ENCODE assay signal across 8 cellular contexts in genomic region chr10:119029613-119030420, GRCh38. TPM values are rescaled to one million over a fixed set of nuclear protein-coding genes. Genes with fewer than 3 reads are reported as not detected.
DNase-seq lines count a peak whose midpoint lies in the region; ATAC-seq and TF ChIP-seq lines count a peak whose summit lies in the region.

A gene with protein sequence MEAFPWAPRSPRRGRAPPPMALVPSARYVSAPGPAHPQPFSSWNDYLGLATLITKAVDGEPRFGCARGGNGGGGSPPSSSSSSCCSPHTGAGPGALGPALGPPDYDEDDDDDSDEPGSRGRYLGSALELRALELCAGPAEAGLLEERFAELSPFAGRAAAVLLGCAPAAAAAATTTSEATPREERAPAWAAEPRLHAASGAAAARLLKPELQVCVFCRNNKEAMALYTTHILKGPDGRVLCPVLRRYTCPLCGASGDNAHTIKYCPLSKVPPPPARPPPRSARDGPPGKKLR (plus strand): TSS chr10:119029714. CDS start chr10:119029802, 88 bp downstream.

- H3K4me3 ChIP-seq in HUES48 (ENCODE audit: low read depth, low read length) = peak within 1 kb of the TSS; percentile 63
- H3K4me3 ChIP-seq in gastroesophageal sphincter = peak within 1 kb of the TSS; percentile 79 to 83
- peak within 1 kb of the TSS; percentile 68 for H3K4me3 ChIP-seq in trophoblast cell (ENCODE audit: low read depth, low read length)

- peak within 1 kb of the TSS; percentile 43 for H3K27ac Mint-ChIP-seq in Calu3 (ENCODE audit: unreplicated experiment)

- H2BK120ac ChIP-seq in trophoblast cell (ENCODE audit: insufficient read depth, low read length, poor library complexity) = no peak within 1 kb of the TSS

- H3K27ac ChIP-seq in HUES48 (ENCODE audit: low read depth, low read length) (peak within 1 kb of the TSS; percentile 67), gastroesophageal sphincter (peak within 1 kb of the TSS; percentile 63 to 89 (median 86)), trophoblast cell (ENCODE audit: low read depth, low read length) (peak within 1 kb of the TSS; percentile 4)

- H3K36me3 Mint-ChIP-seq in Calu3 (ENCODE audit: insufficient read depth, unreplicated experiment) = peaks cover 44% of the 10 kb centered on the region

- H2AK5ac ChIP-seq in trophoblast cell (ENCODE audit: low read length) = no peak within 1 kb of the TSS

- H2BK5ac ChIP-seq in trophoblast cell (ENCODE audit: low read depth, low read length, poor library complexity) = no peak within 1 kb of the TSS

- intact Hi-C loops in Calu3 (cut with micrococcal nuclease; ENCODE audit: unreplicated experiment) = loop anchor here (5.0 to 10.0 kb wide), 3 partner anchors 115 to 463 kb away; no protein-coding TSS in a partner anchor

- no peaks in the 10 kb centered on the region for H3K79me1 ChIP-seq in trophoblast cell (ENCODE audit: low read length)

- no peak within 1 kb of the TSS for H3K4ac ChIP-seq in trophoblast cell (ENCODE audit: low read depth, low read length)

- DNase-seq in Calu3 = peak; percentile 36
- DNase-seq in activated CD8-positive, alpha-beta memory T cell treated with anti-CD3 and anti-CD28 coated beads, Interleukin-2, amount 50 U/mL, for 4 hours = peak; percentile 22
- no peak for DNase-seq in trophoblast cell
- DNase-seq in kidney glomerular epithelial cell (lab: John Stamatoyannopoulos, UW) = no peak
- DNase-seq in GM03348 (ENCODE audit: low spot score) = no peak

- no peak within 1 kb of the TSS for H2AFZ ChIP-seq in trophoblast cell (ENCODE audit: insufficient read depth, low read length, poor library complexity)

- no peak within 1 kb of the TSS for H3K23ac ChIP-seq in trophoblast cell (ENCODE audit: low read length)

- peak in 1 of 2 donors; percentile 49 for TF ChIP-seq POLR2A in gastroesophageal sphincter (IDR thresholded peaks at IDR 0.05)

- peak within 1 kb of the TSS; percentile 52 for H3K4me3 Mint-ChIP-seq in Calu3 (ENCODE audit: low read depth, unreplicated experiment)

- peak within 1 kb of the TSS; percentile 20 for H3K14ac ChIP-seq in trophoblast cell (ENCODE audit: low read length)

- H2BK12ac ChIP-seq in trophoblast cell (ENCODE audit: low read length) = no peak within 1 kb of the TSS

- H4K91ac ChIP-seq in trophoblast cell (ENCODE audit: low read depth, low read length) = no peak within 1 kb of the TSS

- TF ChIP-seq CTCF in Calu3 (IDR thresholded peaks at IDR 0.05; ENCODE audit: unreplicated experiment) (no peak), gastroesophageal sphincter (IDR thresholded peaks at IDR 0.05) (no peak)

- H3K9ac ChIP-seq in HUES48 (ENCODE audit: low read depth, low read length) = peak within 1 kb of the TSS; percentile 41; the same call in 1 of the 2 replicates
- H3K9ac ChIP-seq in trophoblast cell (ENCODE audit: low read length) = no peak within 1 kb of the TSS

- peak within 1 kb of the TSS; percentile 2 for H4K12ac ChIP-seq in trophoblast cell (ENCODE audit: low read depth, low read length)

- H3K27me3 Mint-ChIP-seq in Calu3 (ENCODE audit: unreplicated experiment) = no peaks in the 10 kb centered on the region

- WGBS in gastroesophageal sphincter (ENCODE audit: low coverage in 1 of 2), 2 donors = no CpG with 5 or more reads among the region's 136 CpGs
- WGBS in trophoblast cell (ENCODE audit: extremely low coverage, insufficient coverage, insufficient read length) = no CpG with 5 or more reads among the region's 136 CpGs

- no peak for TF ChIP-seq EP300 in gastroesophageal sphincter (IDR thresholded peaks at IDR 0.05)

- H3K4me1 ChIP-seq in HUES48 (ENCODE audit: control insufficient read depth, insufficient read depth, low read length) (peaks cover 7% of the 10 kb centered on the region), gastroesophageal sphincter (peaks cover 0 to 62% (median 29%) of the 10 kb centered on the region in 3 donors), trophoblast cell (ENCODE audit: control insufficient read depth in 1 of 2, insufficient read depth in 2 of 2, low read length in 2 of 2) (peaks cover 13 to 15% of the 10 kb centered on the region in 2 experiments)

- no TSS peak for BruUV-seq in Calu3 (replicated peaks; lab: Mats Ljungman, UMichigan)

- H3K36me3 ChIP-seq in HUES48 (ENCODE audit: control insufficient read depth, insufficient read depth, low read length) (peaks cover 26% of the 10 kb centered on the region), gastroesophageal sphincter (peaks cover 0 to 21% of the 10 kb centered on the region in 2 donors), trophoblast cell (ENCODE audit: control insufficient read depth in 1 of 2, insufficient read depth in 2 of 2, low read length in 2 of 2) (peaks cover 6 to 11% of the 10 kb centered on the region in 2 experiments)

- H3K4me1 Mint-ChIP-seq in Calu3 (ENCODE audit: low read depth, unreplicated experiment) = peaks cover 40% of the 10 kb centered on the region

- no peak within 1 kb of the TSS for H4K8ac ChIP-seq in trophoblast cell (ENCODE audit: low read depth, low read length)

- H3K18ac ChIP-seq in trophoblast cell (ENCODE audit: low read length) = peak within 1 kb of the TSS; percentile 35

- peaks cover 2% of the 10 kb centered on the region for H3K79me2 ChIP-seq in trophoblast cell (ENCODE audit: control insufficient read depth, insufficient read depth, low read length, poor library complexity)

- H3K9me3 Mint-ChIP-seq in Calu3 (ENCODE audit: low read depth, unreplicated experiment) = no peaks in the 10 kb centered on the region

- ATAC-seq in GM21423 (IDR thresholded peaks at IDR 0.05; ENCODE audit: unreplicated experiment) = peak; percentile 14
- no peak for ATAC-seq in gastroesophageal sphincter

- H3K27me3 ChIP-seq in HUES48 (ENCODE audit: control insufficient read depth, insufficient read depth, low read length) (no peaks in the 10 kb centered on the region), gastroesophageal sphincter (no peaks in the 10 kb centered on the region), trophoblast cell (ENCODE audit: insufficient read depth, low read length) (no peaks in the 10 kb centered on the region)

- peak within 1 kb of the TSS; percentile 99 for H3K4me2 ChIP-seq in trophoblast cell (ENCODE audit: low read length)

- H3K9me3 ChIP-seq in HUES48 (ENCODE audit: control insufficient read depth, insufficient read depth, low read length) (no peaks in the 10 kb centered on the region), gastroesophageal sphincter (no peaks in the 10 kb centered on the region), trophoblast cell (ENCODE audit: insufficient read depth, low read depth, low read length) (no peaks in the 10 kb centered on the region)

- CTCF ChIA-PET in Calu3 (lab: Charles Lee) = interaction anchor here (0.5 to 0.8 kb wide), 2 partner anchors 51 to 308 kb away, joined by 3 to 10 read pairs; no protein-coding TSS in a partner anchor

RNA-seq across cellular contexts. Expression of the gene that starts here (rescaled TPM):
- total RNA-seq in Calu3 (2022) (4.6 and 6.8 TPM in 2 replicates), gastroesophageal sphincter (10 to 100 TPM; 16.1 to 24.1 (median 20.8) TPM)
- polyA plus RNA-seq in trophoblast cell (2013) = 2.4 and 3.3 TPM in 2 replicates

Comparison
In these comparisons a context has a peak if more than half of its experiments do, and no peak if none do; other contexts are left out.
1. DNase-seq: peak in Calu3 (single experiment) and activated CD8-positive, alpha-beta memory T cell treated with anti-CD3 and anti-CD28 coated beads, Interleukin-2, amount 50 U/mL, for 4 hours (single experiment); none in trophoblast cell (0 of 2), kidney glomerular epithelial cell (single experiment) and GM03348 (single experiment).
2. H3K27ac ChIP-seq: peak in every context shown above with its lines; median percentile 86 in gastroesophageal sphincter; 67 in HUES48; 4 in trophoblast cell.
3. Peak in every context shown above with its lines, with median percentiles within 50 percentile points of each other: H3K4me3 ChIP-seq.